ENCODE assay signal across 23 cellular contexts in the genomic region with DNA sequence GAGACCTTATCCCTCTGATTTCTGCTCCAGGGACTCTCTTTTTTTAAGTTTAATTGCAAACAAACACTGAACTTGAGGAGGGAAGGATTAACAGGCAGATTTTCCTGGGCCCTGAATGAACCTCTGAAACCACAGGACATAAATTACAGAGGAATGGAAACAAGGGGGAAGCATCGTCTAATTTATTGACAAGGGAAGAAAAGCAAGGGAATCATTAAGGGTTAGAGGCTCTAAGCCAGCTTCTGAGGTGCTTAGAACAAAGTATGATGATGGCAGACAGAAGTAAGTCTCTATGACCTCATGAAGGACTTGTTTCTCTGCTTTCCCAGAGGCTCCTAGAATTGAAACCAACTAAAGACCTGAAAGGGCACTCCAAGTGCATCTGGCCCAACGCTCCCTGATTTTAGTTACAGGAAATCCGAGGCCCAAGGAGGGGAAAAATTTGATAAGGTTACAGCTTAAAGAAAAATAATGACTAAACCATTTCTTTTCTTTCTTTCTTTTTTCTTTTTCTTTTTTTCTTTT.
DNase-seq lines count a peak whose midpoint lies in the region; ATAC-seq and TF ChIP-seq lines count a peak whose summit lies in the region.
"Had no signal": no experiment of that assay in that cellular context is flagged by ENCODE, and none has a peak within 500 bp of the region (broad histone marks: within the 10 kb centered on the region; RNA-seq: fewer than 3 reads in every experiment).

No MANE protein-coding gene starts in this region.

- TF ChIP-seq POLR2A in esophagus muscularis mucosa (IDR thresholded peaks at IDR 0.05; ENCODE audit: low read depth), result no peak

- no peak overlapping the region for H3K4me3 ChIP-seq in left ventricle myocardium inferior
- H3K4me3 ChIP-seq in esophagus muscularis mucosa, result no peak overlapping the region
- H3K4me3 ChIP-seq: SJCRH30 had no signal

- TF ChIP-seq CTCF in left ventricle myocardium inferior (IDR thresholded peaks at IDR 0.05; ENCODE audit: borderline replicate concordance) (no peak), esophagus muscularis mucosa (IDR thresholded peaks at IDR 0.05) (no peak), nephron progenitor cell (IDR thresholded peaks at IDR 0.05) (no peak)

- peak overlapping the region; percentile 41 for H3K27ac ChIP-seq in left ventricle myocardium inferior (replicated peaks)
- H3K27ac ChIP-seq in esophagus muscularis mucosa (replicated peaks in 1 of 4), result no peak overlapping the region
- H3K27ac ChIP-seq: HL-60, KMS-11, SJCRH30 had no signal

- 68% methylated on average over 3 of the region's 3 CpGs for WGBS in esophagus muscularis mucosa

- DNase-seq in left ventricle myocardium inferior (no peak), Right ventricle myocardium superior (no peak), esophagus muscularis mucosa (ENCODE audit: extremely low spot score) (peak; percentile 64), nephron progenitor cell (no peak), kidney tubule cell (ENCODE audit: low spot score) (no peak), NCI-H774 (lab: John Stamatoyannopoulos, UW) (no peak)
- DNase-seq in activated CD4-positive, alpha-beta T cell treated with anti-CD3 and anti-CD28 coated beads for 48 hours, result no peak
- DNase-seq: 8988T, Calu3, DMS153, DND-41, NCI-H1092, NCI-H1436 treated with DMSO at 0.1 percent for 48 hours, NCI-H1930, NCI-H2227 treated with DMSO at 0.1 percent for 48 hours, NCI-H526 treated with DMSO at 0.1 percent for 48 hours, SJCRH30 had no signal

- no peaks in the 10 kb centered on the region for H3K9me3 ChIP-seq in left ventricle myocardium inferior (replicated peaks)
- H3K9me3 ChIP-seq in esophagus muscularis mucosa, result no peaks in the 10 kb centered on the region
- H3K9me3 ChIP-seq: SJCRH30 had no signal

- H3K36me3 ChIP-seq in left ventricle myocardium inferior (no peaks in the 10 kb centered on the region), esophagus muscularis mucosa (no peaks in the 10 kb centered on the region)
- H3K36me3 ChIP-seq: SJCRH30 had no signal

- H3K27me3 ChIP-seq in left ventricle myocardium inferior (ENCODE audit: low read depth) (no peaks in the 10 kb centered on the region), esophagus muscularis mucosa (no peaks in the 10 kb centered on the region)
- H3K27me3 ChIP-seq: SJCRH30 had no signal

- intact Hi-C loops in left ventricle myocardium inferior (cut with micrococcal nuclease), result no loop called here
- intact Hi-C loops in Right ventricle myocardium superior (cut with DNase I), result no loop called here
- intact Hi-C loops in esophagus muscularis mucosa (cut with DNase I), result no loop called here

- no peak for TF ChIP-seq EP300 in esophagus muscularis mucosa (IDR thresholded peaks at IDR 0.05)

- H3K4me1 ChIP-seq in left ventricle myocardium inferior (peaks cover 19% of the 10 kb centered on the region), esophagus muscularis mucosa (peaks cover 0 to 7% (median 0%) of the 10 kb centered on the region in 4 donors)
- H3K4me1 ChIP-seq: SJCRH30 had no signal

- H3K27ac Mint-ChIP-seq in nephron progenitor cell, result peak overlapping the region; percentile 91
- H3K27ac Mint-ChIP-seq: IgD-negative memory B cell had no signal

- ATAC-seq in Right ventricle myocardium superior (ENCODE audit: poor library complexity), result no peak
- ATAC-seq: HCT116, Panc1, SK-N-SH treated with all-trans-retinoic acid at 6 μM for 48 hours had no signal

- no peaks in the 10 kb centered on the region for H3K27me3 Mint-ChIP-seq in nephron progenitor cell (ENCODE audit: low read depth, poor library complexity)

- peaks cover 7% of the 10 kb centered on the region for H3K36me3 Mint-ChIP-seq in nephron progenitor cell (ENCODE audit: low read depth)

- peaks cover 39% of the 10 kb centered on the region for H3K4me1 Mint-ChIP-seq in nephron progenitor cell
- H3K4me1 Mint-ChIP-seq: IgD-negative memory B cell had no signal

- H3K4me3 Mint-ChIP-seq in nephron progenitor cell, result no peak overlapping the region

- H3K9me3 Mint-ChIP-seq in nephron progenitor cell, result peaks cover 4% of the 10 kb centered on the region
